In the genomic region with DNA sequence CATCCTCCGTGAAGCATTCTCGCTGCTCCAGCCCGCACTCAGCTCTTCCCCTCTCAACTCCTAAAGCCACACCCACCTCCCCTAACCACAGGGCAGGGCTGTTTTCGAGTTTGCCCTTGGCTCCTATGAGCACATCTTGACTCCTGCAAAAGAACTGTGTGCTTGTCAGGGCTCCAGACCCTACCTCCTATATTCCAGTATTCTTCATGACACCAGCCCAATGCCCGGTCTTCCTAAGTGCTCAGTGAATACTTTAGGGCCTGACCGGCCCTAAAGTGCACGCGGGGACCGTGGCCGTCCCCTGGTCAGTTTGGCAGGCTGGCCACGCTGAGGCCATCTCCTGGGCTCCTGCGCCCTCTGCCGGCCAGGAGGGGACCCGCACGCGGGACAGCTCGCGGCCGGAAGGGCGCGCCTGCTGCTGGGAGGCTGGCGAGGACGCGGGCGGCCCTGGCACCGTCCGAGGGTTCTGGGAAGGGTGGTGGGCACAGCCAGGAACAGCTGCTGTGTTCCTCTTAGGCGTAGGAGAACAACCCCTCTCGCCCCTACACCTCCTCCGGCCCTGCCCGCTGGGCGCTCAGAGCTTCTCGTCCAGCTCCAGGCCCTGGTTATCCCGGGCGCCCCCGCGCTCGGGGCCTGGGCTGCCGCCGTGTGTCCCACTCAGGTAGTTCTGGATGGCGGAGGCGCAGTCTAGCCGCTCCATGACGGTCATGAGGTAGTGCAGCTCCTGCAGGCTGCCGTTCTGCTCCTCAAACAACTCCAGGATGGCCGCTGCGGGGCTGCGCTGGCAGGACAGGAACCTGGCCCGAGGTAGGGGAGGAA, we compare ENCODE assay signal across 8 cellular contexts. TPM values are rescaled to one million over a fixed set of nuclear protein-coding genes. Genes with fewer than 3 reads are reported as not detected.
A peak's percentile ranks its signal among the peaks of the same experiment; 100 is the strongest.
DNase-seq lines count a peak whose midpoint lies in the region; ATAC-seq and TF ChIP-seq lines count a peak whose summit lies in the region.

No MANE protein-coding gene starts in this region.

- no peaks in the 10 kb centered on the region for H3F3A ChIP-seq in PC-9 (ENCODE audit: insufficient read depth, low read depth)

- no peaks in the 10 kb centered on the region for H3K9me3 ChIP-seq in CD8-positive, alpha-beta T cell (ENCODE audit: low read length)
- H3K9me3 ChIP-seq in PC-9 (ENCODE audit: insufficient read depth, low read depth) = no peaks in the 10 kb centered on the region

- peak overlapping the region; percentile 84 for H3K4me3 Mint-ChIP-seq in CD8-positive, alpha-beta T cell
- H3K4me3 Mint-ChIP-seq in nephron = peak overlapping the region; percentile 84 to 86 (median 84)

- peak overlapping the region; percentile 67 for H3K4me3 ChIP-seq in CD8-positive, alpha-beta T cell (ENCODE audit: low read depth, low read length)
- peak overlapping the region; percentile 47; the same call in 1 of the 2 replicates for H3K4me3 ChIP-seq in PC-9
- peak overlapping the region; percentile 60 for H3K4me3 ChIP-seq in fibroblast of the aortic adventitia (ENCODE audit: low read depth, low read length)

- no peaks in the 10 kb centered on the region for H3K27me3 Mint-ChIP-seq in CD8-positive, alpha-beta T cell (ENCODE audit: low read depth)
- H3K27me3 Mint-ChIP-seq in nephron (ENCODE audit: low read depth) = no peaks in the 10 kb centered on the region

- CTCF ChIA-PET in CD8-positive, alpha-beta T cell (lab: Charles Lee) = interaction anchor here (0.8 to 3.1 kb wide), 24 partner anchors 9 to 1688 kb away, joined by 3 to 29 read pairs (median 4); a partner anchor contains a TSS
- CTCF ChIA-PET in PC-9 (lab: Charles Lee) = interaction anchor here (0.6 to 1.9 kb wide), 7 partner anchors 8 to 700 kb away, joined by 3 to 12 read pairs (median 4); a partner anchor contains a TSS

- peak; percentile 39 to 87 (median 67) for DNase-seq in CD8-positive, alpha-beta T cell
- peak in 1 of 2 experiments; percentile 84 for DNase-seq in PC-9
- DNase-seq in activated T-helper 1 cell treated with anti-CD3 and anti-CD28 coated beads, Interleukin-2, amount 50 U/mL, for 16 hours (ENCODE audit: low read depth in 1 of 2, low spot score in 1 of 2) = peak; percentile 51 to 60
- peak; percentile 62 for DNase-seq in fibroblast of the aortic adventitia (ENCODE audit: low read depth)
- peak; percentile 28 to 76 (median 60) for DNase-seq in stimulated activated naive CD4-positive, alpha-beta T cell (lab: John Stamatoyannopoulos, UW)

- peaks cover 19% of the 10 kb centered on the region for H3K4me1 ChIP-seq in CD8-positive, alpha-beta T cell (ENCODE audit: insufficient read depth, low read length)
- no peaks in the 10 kb centered on the region for H3K4me1 ChIP-seq in PC-9 (replicated peaks; ENCODE audit: insufficient read depth)

- no peaks in the 10 kb centered on the region for H3K79me2 ChIP-seq in PC-9 (ENCODE audit: low read depth)

- no peaks in the 10 kb centered on the region for H4K20me1 ChIP-seq in PC-9 (ENCODE audit: insufficient read depth)

- POLR2A ChIA-PET in CD8-positive, alpha-beta T cell (lab: Charles Lee) = interaction anchor here (0.6 to 2.2 kb wide), 7 partner anchors 9 to 1876 kb away, joined by 3 to 11 read pairs (median 3); a partner anchor contains a TSS
- POLR2A ChIA-PET in PC-9 (lab: Charles Lee; ENCODE audit: unreplicated experiment) = no interaction called here

- peaks cover 21% of the 10 kb centered on the region for H3K4me1 Mint-ChIP-seq in CD8-positive, alpha-beta T cell (ENCODE audit: low read depth)
- peaks cover 30% of the 10 kb centered on the region for H3K4me1 Mint-ChIP-seq in nephron

- no peaks in the 10 kb centered on the region for H3K9me3 Mint-ChIP-seq in CD8-positive, alpha-beta T cell
- H3K9me3 Mint-ChIP-seq in nephron = no peaks in the 10 kb centered on the region

- TF ChIP-seq CTCF in CD8-positive, alpha-beta T cell (IDR thresholded peaks at IDR 0.05) = peak; percentile 99
- TF ChIP-seq CTCF in PC-9 (conservative IDR thresholded peaks at IDR 0.05) = peak; percentile 97
- TF ChIP-seq CTCF in fibroblast of the aortic adventitia (IDR thresholded peaks at IDR 0.05; ENCODE audit: insufficient read depth, low read length) = peak; percentile 82
- peak; percentile 98 to 100 (median 100) for TF ChIP-seq CTCF in nephron (IDR thresholded peaks at IDR 0.05; ENCODE audit: unreplicated experiment in 3 of 3)

- no TSS peak for BruUV-seq in PC-9 (replicated peaks; lab: Mats Ljungman, UMichigan)

- peak overlapping the region; percentile 35 for H3K27ac ChIP-seq in CD8-positive, alpha-beta T cell (ENCODE audit: low read depth, low read length)
- H3K27ac ChIP-seq in PC-9 = no peak overlapping the region

- H3K9me2 ChIP-seq in PC-9 (ENCODE audit: insufficient read depth) = no peaks in the 10 kb centered on the region

- no peaks in the 10 kb centered on the region for H3K36me3 ChIP-seq in CD8-positive, alpha-beta T cell (ENCODE audit: insufficient read depth, low read length)
- H3K36me3 ChIP-seq in PC-9 (ENCODE audit: low read depth) = no peaks in the 10 kb centered on the region

- intact Hi-C loops in CD8-positive, alpha-beta T cell (cut with DNase I, micrococcal nuclease) = loop anchor here (1.0 to 5.0 kb wide), 8 partner anchors 22 to 1681 kb away; a partner anchor contains a TSS
- intact Hi-C loops in PC-9 (cut with micrococcal nuclease; ENCODE audit: unreplicated experiment) = loop anchor here (1.0 to 5.0 kb wide), 4 partner anchors 8 to 700 kb away; no protein-coding TSS in a partner anchor

- ATAC-seq in CD8-positive, alpha-beta T cell = peak; percentile 87
- ATAC-seq in GM19372 (IDR thresholded peaks at IDR 0.05; ENCODE audit: low read depth, unreplicated experiment) = peak; percentile 88
- peak; percentile 53 for ATAC-seq in HG03469 (IDR thresholded peaks at IDR 0.05; ENCODE audit: unreplicated experiment)

- peak overlapping the region; percentile 74 for H3K27ac Mint-ChIP-seq in CD8-positive, alpha-beta T cell
- H3K27ac Mint-ChIP-seq in nephron = peak overlapping the region; percentile 79 to 92 (median 86)

- H3K27me3 ChIP-seq in CD8-positive, alpha-beta T cell (ENCODE audit: insufficient read depth, low read length) = no peaks in the 10 kb centered on the region
- H3K27me3 ChIP-seq in PC-9 (ENCODE audit: insufficient read depth, low read depth) = no peaks in the 10 kb centered on the region; the same call in 1 of the 2 replicates

- peak overlapping the region; percentile 71; the same call in 1 of the 2 replicates for H2AFZ ChIP-seq in PC-9

- H3K36me3 Mint-ChIP-seq in CD8-positive, alpha-beta T cell = no peaks in the 10 kb centered on the region
- peaks cover 8% of the 10 kb centered on the region for H3K36me3 Mint-ChIP-seq in nephron (ENCODE audit: low read depth)

- peak overlapping the region; percentile 79 for H3K4me2 ChIP-seq in PC-9

RNA-seq across cellular contexts. Expression of a gene that starts 11.0 kb away (rescaled TPM):
- 1 to 10 TPM; 1.4 to 2.3 TPM for total RNA-seq in CD8-positive, alpha-beta T cell
- total RNA-seq in PC-9 (2021) (1.7 and 2.1 TPM in 2 replicates), fibroblast of the aortic adventitia (ENCODE audit: low replicate concordance) (0.74 TPM in 1 of 2 replicates, not detected in the other)

RNA-seq across cellular contexts. Expression of a gene that starts 14.3 kb away (rescaled TPM):
- total RNA-seq in CD8-positive, alpha-beta T cell = not detected
- total RNA-seq in PC-9 (2021) (not detected in 2 replicates), fibroblast of the aortic adventitia (ENCODE audit: low replicate concordance) (not detected in 2 replicates)

RNA-seq across cellular contexts. Expression of a gene that starts 25.0 kb away (rescaled TPM):
- total RNA-seq in CD8-positive, alpha-beta T cell = not detected
- total RNA-seq in PC-9 (2021) (not detected in 2 replicates), fibroblast of the aortic adventitia (ENCODE audit: low replicate concordance) (0.16 TPM in 1 of 2 replicates, not detected in the other)

RNA-seq across cellular contexts. Expression of a gene that starts 44.1 kb away (rescaled TPM):
- 10 to 100 TPM; 20.8 to 27.2 TPM for total RNA-seq in CD8-positive, alpha-beta T cell
- total RNA-seq in PC-9 (2021) (30.7 and 35.0 TPM in 2 replicates), fibroblast of the aortic adventitia (ENCODE audit: low replicate concordance) (4.6 and 10.8 TPM in 2 replicates)

RNA-seq across cellular contexts. Expression of a gene that starts 44.8 kb away (rescaled TPM):
- total RNA-seq in CD8-positive, alpha-beta T cell = 10 to 100 TPM; 31.7 to 32.7 TPM
- total RNA-seq in PC-9 (2021) = 27.3 and 31.9 TPM in 2 replicates
- total RNA-seq in fibroblast of the aortic adventitia (ENCODE audit: low replicate concordance) = 6.3 and 14.2 TPM in 2 replicates
